In genomic region chr12:40691913-40692616, GRCh38 we compare ENCODE assay signal across 9 cellular contexts. TPM values are rescaled to one million over a fixed set of nuclear protein-coding genes. Genes with fewer than 3 reads are reported as not detected.
DNase-seq lines count a peak whose midpoint lies in the region; ATAC-seq and TF ChIP-seq lines count a peak whose summit lies in the region.
"Had no signal": no experiment of that assay in that cellular context is flagged by ENCODE, and none has a peak within 500 bp of the region (broad histone marks: within the 10 kb centered on the region; RNA-seq: fewer than 3 reads in every experiment).

Gene CNTN1 (plus strand): TSS chr12:40692439.

- no peaks in the 10 kb centered on the region for H3K9me3 Mint-ChIP-seq in T-helper 2 cell treated with Interferon-gamma antibody and Interleukin-4, amounts not matched to agents 5 μg/mL and 100 μg/mL, for 36 hours
- H3K9me3 Mint-ChIP-seq in T-cell: peaks cover 0 to 2% (median 0%) of the 10 kb centered on the region in 3 donors

- peak; percentile 54 for DNase-seq in astrocyte of the spinal cord (ENCODE audit: low read depth, low spot score)
- DNase-seq in hypothalamus (lab: John Stamatoyannopoulos, UW): peak in 47 of 51 donors; percentile 26 to 92 (median 67)
- peak; percentile 96 for DNase-seq in retina
- DNase-seq in T-helper 2 cell treated with Interferon-gamma antibody and Interleukin-4, amounts not matched to agents 5 μg/mL and 100 μg/mL, for 36 hours (ENCODE audit: low spot score): no peak
- DNase-seq in stimulated activated CD4-positive, alpha-beta T cell treated with anti-CD3 and anti-CD28 coated beads, Interleukin-12 subunit alpha, Interleukin-12 subunit beta, amount 100 ng/mL, for 4 hours: no peak
- DNase-seq in T-cell: no peak

- H3K4me2 ChIP-seq in KMS-11: peak within 1 kb of the TSS; percentile 67

- no peaks in the 10 kb centered on the region for H3K27me3 ChIP-seq in KMS-11 (ENCODE audit: insufficient read depth, low read depth)

- H3K9ac ChIP-seq in KMS-11: peak within 1 kb of the TSS; percentile 33; the same call in 1 of the 2 replicates

- no peaks in the 10 kb centered on the region for H3K4me1 ChIP-seq in KMS-11 (ENCODE audit: low read depth, poor library complexity, severe bottlenecking)

- no peaks in the 10 kb centered on the region for H3K36me3 ChIP-seq in KMS-11 (ENCODE audit: insufficient read depth)

- H2AFZ ChIP-seq in KMS-11 (ENCODE audit: low read depth): peak within 1 kb of the TSS; percentile 82

- ATAC-seq in GM19395 (IDR thresholded peaks at IDR 0.05; ENCODE audit: unreplicated experiment): peak; percentile 90
- no peak for ATAC-seq in T-cell (replicated peaks in 1 of 4)
- ATAC-seq: Panc1 had no signal

- no peak for TF ChIP-seq CTCF in KMS-11 (conservative IDR thresholded peaks at IDR 0.05; ENCODE audit: low read depth, low read length)
- TF ChIP-seq CTCF in astrocyte of the spinal cord (IDR thresholded peaks at IDR 0.05; ENCODE audit: low read depth, low read length): no peak

- H3K4me3 ChIP-seq in KMS-11 (IDR thresholded peaks at IDR 0.05; ENCODE audit: insufficient read depth, low read depth, low read length) (no peak within 1 kb of the TSS), astrocyte of the spinal cord (ENCODE audit: low read depth, low read length) (peak within 1 kb of the TSS; percentile 39)

- POLR2A ChIA-PET in T-cell (lab: Charles Lee): no interaction called here

- H3K79me2 ChIP-seq in KMS-11 (ENCODE audit: insufficient read depth, low read depth): no peaks in the 10 kb centered on the region

- H3K27me3 Mint-ChIP-seq in T-helper 2 cell treated with Interferon-gamma antibody and Interleukin-4, amounts not matched to agents 5 μg/mL and 100 μg/mL, for 36 hours (ENCODE audit: low read depth): peaks cover 34% of the 10 kb centered on the region
- H3K27me3 Mint-ChIP-seq in T-cell: peaks cover 22 to 23% of the 10 kb centered on the region in 2 donors

- no peak within 1 kb of the TSS for H3K27ac Mint-ChIP-seq in T-helper 2 cell treated with Interferon-gamma antibody and Interleukin-4, amounts not matched to agents 5 μg/mL and 100 μg/mL, for 36 hours
- no peak within 1 kb of the TSS for H3K27ac Mint-ChIP-seq in T-cell

- H3K27ac ChIP-seq in KMS-11: no peak within 1 kb of the TSS

- in situ Hi-C loops in astrocyte of the spinal cord (cut with HindIII; ENCODE audit: low sequenced_read_pairs): no loop called here

- CTCF ChIA-PET in T-cell (lab: Charles Lee): no interaction called here

- H3K36me3 Mint-ChIP-seq in T-helper 2 cell treated with Interferon-gamma antibody and Interleukin-4, amounts not matched to agents 5 μg/mL and 100 μg/mL, for 36 hours (ENCODE audit: low read depth): no peaks in the 10 kb centered on the region
- H3K36me3 Mint-ChIP-seq in T-cell: peaks cover 2% of the 10 kb centered on the region

- H3K4me1 Mint-ChIP-seq in T-helper 2 cell treated with Interferon-gamma antibody and Interleukin-4, amounts not matched to agents 5 μg/mL and 100 μg/mL, for 36 hours (ENCODE audit: low read depth): no peaks in the 10 kb centered on the region
- H3K4me1 Mint-ChIP-seq in T-cell: no peaks in the 10 kb centered on the region

- no peaks in the 10 kb centered on the region for H4K20me1 ChIP-seq in KMS-11 (ENCODE audit: insufficient read depth)

- H3K4me3 Mint-ChIP-seq in T-helper 2 cell treated with Interferon-gamma antibody and Interleukin-4, amounts not matched to agents 5 μg/mL and 100 μg/mL, for 36 hours: no peak within 1 kb of the TSS
- no peak within 1 kb of the TSS for H3K4me3 Mint-ChIP-seq in T-cell

RNA-seq across cellular contexts. Expression of gene CNTN1, which starts in this region (rescaled TPM):
- total RNA-seq in T-cell: not detected

Comparison
In these comparisons a context has a peak if more than half of its experiments do, and no peak if none do; other contexts are left out.
1. DNase-seq: peak in astrocyte of the spinal cord (single experiment), hypothalamus (47 of 51) and retina (single experiment); none in T-helper 2 cell treated with Interferon-gamma antibody and Interleukin-4, amounts not matched to agents 5 μg/mL and 100 μg/mL, for 36 hours (single experiment), stimulated activated CD4-positive, alpha-beta T cell treated with anti-CD3 and anti-CD28 coated beads, Interleukin-12 subunit alpha, Interleukin-12 subunit beta, amount 100 ng/mL, for 4 hours (single experiment) and T-cell (0 of 34).